In the genomic region with DNA sequence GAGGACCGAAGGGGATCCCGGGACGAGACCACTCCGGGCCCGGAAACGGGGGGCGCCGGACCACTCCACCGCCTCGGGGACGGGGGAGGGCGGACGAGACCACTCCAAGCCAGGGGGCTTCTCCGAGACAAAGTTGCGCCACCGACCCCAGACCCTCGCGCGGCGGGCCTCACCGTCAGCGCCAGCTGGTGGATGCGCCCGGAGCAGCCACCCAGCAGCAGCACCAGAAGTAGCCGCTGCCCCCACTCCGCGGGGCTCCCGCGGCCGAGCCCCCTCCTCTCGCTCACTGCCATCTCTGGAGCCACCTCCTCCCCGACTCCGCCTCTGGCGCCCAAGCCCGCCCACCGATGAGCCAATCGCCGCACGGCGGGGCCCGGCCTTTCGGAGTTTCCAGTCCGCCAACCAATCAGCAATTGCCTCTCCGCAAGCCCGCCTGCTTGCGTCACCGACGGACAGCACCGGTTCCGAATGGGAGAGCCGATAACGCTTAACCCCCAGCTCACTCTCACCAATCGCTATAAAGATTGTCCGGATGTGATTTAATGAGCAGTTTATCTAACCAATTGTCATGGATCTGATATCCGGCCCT, we compare ENCODE assay signal across 8 cellular contexts. TPM values are rescaled to one million over a fixed set of nuclear protein-coding genes. Genes with fewer than 3 reads are reported as not detected.
DNase-seq lines count a peak whose midpoint lies in the region; ATAC-seq and TF ChIP-seq lines count a peak whose summit lies in the region.

Gene GPR108, minus strand, starts transcription at position 297 of the 589 bp plus-strand sequence. Its CDS starts 4 bp downstream, at position 293.

- peak within 1 kb of the TSS; percentile 94 to 100 (median 98) for H3K27ac ChIP-seq in heart right ventricle
- H3K27ac ChIP-seq in upper lobe of right lung, result peak within 1 kb of the TSS; percentile 96

- H3K9me3 ChIP-seq in heart right ventricle, result no peaks in the 10 kb centered on the region
- H3K9me3 ChIP-seq in upper lobe of right lung, result no peaks in the 10 kb centered on the region

- no peaks in the 10 kb centered on the region for H3K27me3 Mint-ChIP-seq in T-helper 1 cell treated with Interleukin-12 subunit alpha and Interleukin-12 subunit beta and Interleukin-4 antibody, amounts not matched to agents 30 μg/mL and 1 μg/mL, for 36 hours (ENCODE audit: low read depth)

- no peak for TF ChIP-seq CTCF in GM12875 (IDR thresholded peaks at IDR 0.05; ENCODE audit: borderline replicate concordance, insufficient read depth, low read depth, low read length)
- TF ChIP-seq CTCF in heart right ventricle (IDR thresholded peaks at IDR 0.05), result no peak
- TF ChIP-seq CTCF in upper lobe of right lung (IDR thresholded peaks at IDR 0.05), result no peak

- peaks cover 35% of the 10 kb centered on the region for H3K4me1 Mint-ChIP-seq in T-helper 1 cell treated with Interleukin-12 subunit alpha and Interleukin-12 subunit beta and Interleukin-4 antibody, amounts not matched to agents 30 μg/mL and 1 μg/mL, for 36 hours (ENCODE audit: low read depth)

- H3K27me3 ChIP-seq in heart right ventricle (peaks cover 0 to 10% (median 0%) of the 10 kb centered on the region in 7 donors), upper lobe of right lung (no peaks in the 10 kb centered on the region)

- WGBS in heart right ventricle, 2 donors, result 0% methylated on average over 46 to 54 of the region's 55 CpGs

- DNase-seq in NCI-H1417 treated with DMSO at 0.1 percent for 48 hours (lab: John Stamatoyannopoulos, UW), result peak; percentile 99
- peak; percentile 100 for DNase-seq in amniotic stem cell (lab: John Stamatoyannopoulos, UW)
- peak; percentile 99 to 100 for DNase-seq in heart right ventricle
- peak; percentile 100 for DNase-seq in posterior vena cava (ENCODE audit: low spot score)
- peak; percentile 100 for DNase-seq in upper lobe of right lung

- peak; percentile 59 for ATAC-seq in HG02763 (IDR thresholded peaks at IDR 0.05; ENCODE audit: unreplicated experiment)
- peak; percentile 79 to 91 (median 86) for ATAC-seq in heart right ventricle
- peak; percentile 82 for ATAC-seq in upper lobe of right lung

- H3K36me3 Mint-ChIP-seq in T-helper 1 cell treated with Interleukin-12 subunit alpha and Interleukin-12 subunit beta and Interleukin-4 antibody, amounts not matched to agents 30 μg/mL and 1 μg/mL, for 36 hours (ENCODE audit: low read depth), result peaks cover 15% of the 10 kb centered on the region

- H3K4me1 ChIP-seq in heart right ventricle, result peaks cover 12 to 58% (median 43%) of the 10 kb centered on the region in 9 donors
- peaks cover 26% of the 10 kb centered on the region for H3K4me1 ChIP-seq in upper lobe of right lung

- H3K9me3 Mint-ChIP-seq in T-helper 1 cell treated with Interleukin-12 subunit alpha and Interleukin-12 subunit beta and Interleukin-4 antibody, amounts not matched to agents 30 μg/mL and 1 μg/mL, for 36 hours, result no peaks in the 10 kb centered on the region

- intact Hi-C loops in heart right ventricle (cut with DNase I), result loop anchor here in 6 of 10 donors (2.0 to 10.0 kb wide), 9 partner anchors 103 to 657 kb away; partner anchors contain the start of genes ALKBH7 (in 1 of the 6), PSPN (in 1 of the 6) and ZNF557 (in 1 of the 6)
- intact Hi-C loops in posterior vena cava (cut with DNase I), result no loop called here
- intact Hi-C loops in upper lobe of right lung (cut with DNase I), result no loop called here

- H3K4me3 Mint-ChIP-seq in T-helper 1 cell treated with Interleukin-12 subunit alpha and Interleukin-12 subunit beta and Interleukin-4 antibody, amounts not matched to agents 30 μg/mL and 1 μg/mL, for 36 hours, result peak within 1 kb of the TSS; percentile 97

- H3K36me3 ChIP-seq in heart right ventricle, result peaks cover 0 to 39% (median under 1%) of the 10 kb centered on the region in 9 donors
- H3K36me3 ChIP-seq in upper lobe of right lung, result peaks cover 9% of the 10 kb centered on the region

- H3K27ac Mint-ChIP-seq in T-helper 1 cell treated with Interleukin-12 subunit alpha and Interleukin-12 subunit beta and Interleukin-4 antibody, amounts not matched to agents 30 μg/mL and 1 μg/mL, for 36 hours, result peak within 1 kb of the TSS; percentile 100

- H3K4me3 ChIP-seq in GM12875 (ENCODE audit: low read depth, low read length) (peak within 1 kb of the TSS; percentile 86), heart right ventricle (peak within 1 kb of the TSS; percentile 59 to 99 (median 86)), upper lobe of right lung (peak within 1 kb of the TSS; percentile 93)

RNA-seq across cellular contexts. Expression of gene GPR108, which starts in this region (rescaled TPM):
- 10 to 100 TPM; 20.4 to 33.6 (median 21.5) TPM for total RNA-seq in heart right ventricle
- 10 to 100 TPM; 43.1 to 62.0 TPM for polyA plus RNA-seq in heart right ventricle
- 10 to 100 TPM; 39.3 to 43.4 TPM for total RNA-seq in posterior vena cava
- 81.2 TPM for total RNA-seq in upper lobe of right lung

Comparison
In these comparisons a context has a peak if more than half of its experiments do, and no peak if none do; other contexts are left out.
1. Peak in every context shown above with its lines: DNase-seq, ATAC-seq, H3K4me3 ChIP-seq and H3K27ac ChIP-seq.
2. intact Hi-C loops: an anchor here in heart right ventricle (2.0 to 10.0 kb wide); none called in posterior vena cava and upper lobe of right lung.